Comparison of ENCODE assay signal across 1 cellular context in genomic region chr20:62818592-62819493, GRCh38.
TF ChIP-seq lines count a peak whose summit lies in the region.

No MANE protein-coding gene starts in this region.

TF ChIP-seq in HepG2, 621 proteins besides CTCF, POLR2A, EP300 and RAD21 (continued from another document and continues in another):
- peak; percentile 63; the same call in 1 of the 2 replicates for TF ChIP-seq TFDP1 (CRISPR knock-in tag; IDR thresholded peaks at IDR 0.05; ENCODE audit: borderline replicate concordance)
- no peak for TF ChIP-seq ZNF24 (IDR thresholded peaks at IDR 0.05)
- no peak for TF ChIP-seq MTA3 (CRISPR knock-in tag; IDR thresholded peaks at IDR 0.05)
- no peak for TF ChIP-seq ETS1 (CRISPR knock-in tag; IDR thresholded peaks at IDR 0.05)
- TF ChIP-seq HDAC1 (CRISPR knock-in tag; IDR thresholded peaks at IDR 0.05) = 0 out of 2 replicates have a peak, but pooled peaks have one; percentile 22
- TF ChIP-seq ZBTB4 (CRISPR knock-in tag; IDR thresholded peaks at IDR 0.05; ENCODE audit: borderline replicate concordance) = peak; percentile 98
- no peak for TF ChIP-seq ASH2L (IDR thresholded peaks at IDR 0.05; ENCODE audit: insufficient read length, low read depth, low read length)
- TF ChIP-seq ZFP36 (IDR thresholded peaks at IDR 0.05; ENCODE audit: borderline replicate concordance, low read depth, low read length, partially characterized antibody) = no peak
- TF ChIP-seq HIC2 (CRISPR knock-in tag; IDR thresholded peaks at IDR 0.05; ENCODE audit: low read depth) = no peak; the same call in 1 of the 2 replicates
- peak; percentile 68; the same call in 1 of the 2 replicates for TF ChIP-seq ZNF180 (CRISPR knock-in tag; IDR thresholded peaks at IDR 0.05; ENCODE audit: borderline replicate concordance, low read depth)
- peak; percentile 23; the same call in 1 of the 2 replicates for TF ChIP-seq PRDM4 (CRISPR knock-in tag; IDR thresholded peaks at IDR 0.05; ENCODE audit: borderline replicate concordance)
- no peak for TF ChIP-seq ZNF75D (CRISPR knock-in tag; IDR thresholded peaks at IDR 0.05; ENCODE audit: borderline replicate concordance)
- TF ChIP-seq POGZ (CRISPR knock-in tag; IDR thresholded peaks at IDR 0.05) = peak; percentile 15; the same call in 1 of the 2 replicates
- peak; percentile 42; the same call in 1 of the 2 replicates for TF ChIP-seq RARA (CRISPR knock-in tag; IDR thresholded peaks at IDR 0.05)
- no peak; the same call in 1 of the 2 replicates for TF ChIP-seq ZNF296 (CRISPR knock-in tag; conservative IDR thresholded peaks at IDR 0.05)
- peak; percentile 83 for TF ChIP-seq XRCC5 (optimal IDR thresholded peaks at IDR 0.05; ENCODE audit: low read length)
- peak; percentile 11; the same call in 1 of the 2 replicates for TF ChIP-seq FOXK1 (CRISPR knock-in tag; IDR thresholded peaks at IDR 0.05; ENCODE audit: borderline replicate concordance, low read depth)
- TF ChIP-seq FOXJ3 (CRISPR knock-in tag; IDR thresholded peaks at IDR 0.05; ENCODE audit: borderline replicate concordance) = no peak
- 0 out of 2 replicates have a peak, but pooled peaks have one; percentile 49 for TF ChIP-seq ZNF740 (CRISPR knock-in tag; IDR thresholded peaks at IDR 0.05)
- TF ChIP-seq SATB2 (CRISPR knock-in tag; IDR thresholded peaks at IDR 0.05) = no peak; the same call in 1 of the 2 replicates
- TF ChIP-seq GTF2F1 (IDR thresholded peaks at IDR 0.05; ENCODE audit: low read length) = no peak
- TF ChIP-seq SMAD1 (CRISPR knock-in tag; IDR thresholded peaks at IDR 0.05; ENCODE audit: borderline replicate concordance, low read depth) = peak; percentile 96; the same call in 1 of the 2 replicates
- TF ChIP-seq ELF4 (CRISPR knock-in tag; IDR thresholded peaks at IDR 0.05; ENCODE audit: borderline replicate concordance) = no peak
- TF ChIP-seq MLLT10 (CRISPR knock-in tag; IDR thresholded peaks at IDR 0.05) = no peak
- no peak for TF ChIP-seq FOXO4 (CRISPR knock-in tag; conservative IDR thresholded peaks at IDR 0.05)
- peak; percentile 92 for TF ChIP-seq ZNF687 (CRISPR knock-in tag; IDR thresholded peaks at IDR 0.05)
- TF ChIP-seq ELF1 (CRISPR knock-in tag; IDR thresholded peaks at IDR 0.05) = no peak; the same call in 1 of the 2 replicates
- no peak for TF ChIP-seq HMG20A (CRISPR knock-in tag; IDR thresholded peaks at IDR 0.05; ENCODE audit: borderline replicate concordance)
- TF ChIP-seq KDM2A (CRISPR knock-in tag; IDR thresholded peaks at IDR 0.05; ENCODE audit: borderline replicate concordance, low read depth) = 0 out of 2 replicates have a peak, but pooled peaks have one; percentile 29
- no peak for TF ChIP-seq E2F5 (CRISPR knock-in tag; conservative IDR thresholded peaks at IDR 0.05)
- TF ChIP-seq MXD3 (CRISPR knock-in tag; IDR thresholded peaks at IDR 0.05) = peak; percentile 59; the same call in 1 of the 2 replicates
- TF ChIP-seq ZNF280D (CRISPR knock-in tag; IDR thresholded peaks at IDR 0.05) = no peak
- TF ChIP-seq THAP11 (CRISPR knock-in tag; IDR thresholded peaks at IDR 0.05) = peak; percentile 57
- TF ChIP-seq ZNF83 (CRISPR knock-in tag; IDR thresholded peaks at IDR 0.05; ENCODE audit: borderline replicate concordance) = no peak; the same call in 1 of the 2 replicates
- TF ChIP-seq ZNF850 (CRISPR knock-in tag; conservative IDR thresholded peaks at IDR 0.05) = no peak
